Comparison of ENCODE assay signal across 8 cellular contexts in genomic region chr14:54440454-54440853, GRCh38. TPM values are rescaled to one million over a fixed set of nuclear protein-coding genes. Genes with fewer than 3 reads are reported as not detected.
DNase-seq lines count a peak whose midpoint lies in the region; ATAC-seq and TF ChIP-seq lines count a peak whose summit lies in the region.

No MANE protein-coding gene starts in this region.

- H3K36me3 ChIP-seq in SJCRH30 (peaks cover 10% of the 10 kb centered on the region), fibroblast of lung (ENCODE audit: control insufficient read depth, insufficient read depth, low read length) (no peaks in the 10 kb centered on the region)

- peaks cover 51% of the 10 kb centered on the region for H3K79me2 ChIP-seq in fibroblast of lung (ENCODE audit: control insufficient read depth, insufficient read depth, low read length)

- peak overlapping the region; percentile 96 for H3K27ac Mint-ChIP-seq in progenitor cell of endocrine pancreas

- peak overlapping the region; percentile 77 for H3K27ac ChIP-seq in SJCRH30
- peak overlapping the region; percentile 81 for H3K27ac ChIP-seq in fibroblast of lung (ENCODE audit: insufficient read depth, low read length)

- no peak for ATAC-seq in GM18909 (IDR thresholded peaks at IDR 0.05; ENCODE audit: poor library complexity, unreplicated experiment)
- ATAC-seq in HG03432 (IDR thresholded peaks at IDR 0.05; ENCODE audit: unreplicated experiment): no peak
- ATAC-seq in HG03469 (IDR thresholded peaks at IDR 0.05; ENCODE audit: unreplicated experiment): no peak

- peak overlapping the region; percentile 88 for H3K4me3 ChIP-seq in GM12864 (ENCODE audit: low read depth, low read length)
- H3K4me3 ChIP-seq in SJCRH30: peak overlapping the region; percentile 73
- peak overlapping the region; percentile 60 to 97 (median 70) for H3K4me3 ChIP-seq in fibroblast of lung (replicated peaks in 1 of 4; ENCODE audit: control extremely low read depth in 1 of 4, insufficient read depth in 1 of 4, low read depth in 3 of 4, low read length in 4 of 4)

- peaks cover 2% of the 10 kb centered on the region for H3K36me3 Mint-ChIP-seq in progenitor cell of endocrine pancreas (ENCODE audit: insufficient read depth)

- no peak for TF ChIP-seq CTCF in GM12864 (IDR thresholded peaks at IDR 0.05; ENCODE audit: low read depth, low read length, missing control alignments)
- TF ChIP-seq CTCF in fibroblast of lung (conservative IDR thresholded peaks at IDR 0.05 in 1 of 2, IDR thresholded peaks at IDR 0.05 in 1 of 2; ENCODE audit: low read depth in 1 of 2, low read length in 2 of 2): no peak
- no peak for TF ChIP-seq CTCF in progenitor cell of endocrine pancreas (IDR thresholded peaks at IDR 0.05; ENCODE audit: unreplicated experiment)

- H3K9me3 ChIP-seq in SJCRH30 (replicated peaks): no peaks in the 10 kb centered on the region
- no peaks in the 10 kb centered on the region for H3K9me3 ChIP-seq in fibroblast of lung (ENCODE audit: control insufficient read depth, insufficient read depth, low read depth, low read length)

- DNase-seq in GM12864 (ENCODE audit: low read depth) (no peak), SJCRH30 (peak in 1 of 2 experiments; percentile 24), fibroblast of lung (ENCODE audit: low read depth in 2 of 2) (peak in 1 of 2 donors; percentile 5), progenitor cell of endocrine pancreas (ENCODE audit: low spot score, unreplicated experiment) (no peak)
- no peak for DNase-seq in stimulated activated CD4-positive, alpha-beta T cell treated with anti-CD3 and anti-CD28 coated beads, Interleukin-2, amount 100 ng/mL, for 24 hours

- H3K4me1 Mint-ChIP-seq in progenitor cell of endocrine pancreas (ENCODE audit: low read depth): peaks cover 20% of the 10 kb centered on the region

- no peaks in the 10 kb centered on the region for H4K20me1 ChIP-seq in fibroblast of lung (ENCODE audit: control insufficient read depth, extremely low read depth, insufficient read depth, low read length)

- H3K9ac ChIP-seq in fibroblast of lung (ENCODE audit: insufficient read depth, low read length): peak overlapping the region; percentile 99

- peak overlapping the region; percentile 87 for H3K4me3 Mint-ChIP-seq in progenitor cell of endocrine pancreas (ENCODE audit: low read depth)

- peak overlapping the region; percentile 61 for H3K4me2 ChIP-seq in fibroblast of lung (ENCODE audit: extremely low read depth, insufficient read depth, low read length)

- no peak overlapping the region for H2AFZ ChIP-seq in fibroblast of lung (ENCODE audit: low read length)

- H3K4me1 ChIP-seq in SJCRH30 (no peaks in the 10 kb centered on the region), fibroblast of lung (ENCODE audit: control insufficient read depth, extremely low read depth, insufficient read depth, low read length) (peaks cover 4% of the 10 kb centered on the region)

- H3K27me3 ChIP-seq in SJCRH30 (no peaks in the 10 kb centered on the region), fibroblast of lung (ENCODE audit: control insufficient read depth, insufficient read depth, low read length) (no peaks in the 10 kb centered on the region)

- no peaks in the 10 kb centered on the region for H3K9me3 Mint-ChIP-seq in progenitor cell of endocrine pancreas (ENCODE audit: low read depth)

- peaks cover 6% of the 10 kb centered on the region for H3K27me3 Mint-ChIP-seq in progenitor cell of endocrine pancreas

RNA-seq across cellular contexts. Expression of gene CNIH1, which starts 0.7 kb away (rescaled TPM):
- total RNA-seq in SJCRH30 (2014; rRNA removed; shearing (Covaris generic)): 173 and 179 TPM in 2 replicates
- total RNA-seq in fibroblast of lung (61.1 and 109 TPM in 2 replicates), progenitor cell of endocrine pancreas (106 and 111 TPM in 2 replicates)
- polyA plus RNA-seq in fibroblast of lung: 261 and 301 TPM in 2 replicates
- 173 and 190 TPM in 2 replicates for polyA plus RNA-seq in fibroblast of lung (2012)
- 217 and 253 TPM in 2 replicates for polyA minus RNA-seq in fibroblast of lung (ENCODE audit: low replicate concordance)

RNA-seq across cellular contexts. Expression of gene CDKN3, which starts 43.6 kb away (rescaled TPM):
- 33.4 and 47.3 TPM in 2 replicates for total RNA-seq in SJCRH30 (2014; rRNA removed; shearing (Covaris generic))
- total RNA-seq in fibroblast of lung (9.5 and 51.5 TPM in 2 replicates), progenitor cell of endocrine pancreas (20.2 and 20.5 TPM in 2 replicates)
- 27.0 and 104 TPM in 2 replicates for polyA plus RNA-seq in fibroblast of lung
- 25.8 and 96.6 TPM in 2 replicates for polyA plus RNA-seq in fibroblast of lung (2012)
- polyA minus RNA-seq in fibroblast of lung (ENCODE audit: low replicate concordance): 6.5 TPM in 1 of 2 replicates, not detected in the other

RNA-seq across cellular contexts. Expression of gene GMFB, which starts 48.3 kb away (rescaled TPM):
- total RNA-seq in SJCRH30 (2014; rRNA removed; shearing (Covaris generic)): 68.5 and 74.3 TPM in 2 replicates
- total RNA-seq in fibroblast of lung: 85.3 and 85.5 TPM in 2 replicates
- 58.5 and 69.2 TPM in 2 replicates for polyA plus RNA-seq in fibroblast of lung
- polyA plus RNA-seq in fibroblast of lung (2012): 52.4 and 70.2 TPM in 2 replicates
- 2.1 and 3.3 TPM in 2 replicates for polyA minus RNA-seq in fibroblast of lung (ENCODE audit: low replicate concordance)
- total RNA-seq in progenitor cell of endocrine pancreas: 47.6 and 57.5 TPM in 2 replicates
